12 cellular contexts compared by ENCODE assay signal in genomic region chr6:34679552-34680255, GRCh38. TPM values are rescaled to one million over a fixed set of nuclear protein-coding genes. Genes with fewer than 3 reads are reported as not detected.
DNase-seq lines count a peak whose midpoint lies in the region; ATAC-seq and TF ChIP-seq lines count a peak whose summit lies in the region.
"Had no signal": no experiment of that assay in that cellular context is flagged by ENCODE, and none has a peak within 500 bp of the region (broad histone marks: within the 10 kb centered on the region; RNA-seq: fewer than 3 reads in every experiment).

No MANE protein-coding gene starts in this region.

- peaks cover 83% of the 10 kb centered on the region for H3K79me2 ChIP-seq in mammary epithelial cell (ENCODE audit: insufficient read depth, low read length)

- H2AFZ ChIP-seq in mammary epithelial cell (ENCODE audit: low read depth, low read length): no peak overlapping the region

- H3K9ac ChIP-seq in mammary epithelial cell (ENCODE audit: insufficient read depth, low read length): no peak overlapping the region

- H3K36me3 ChIP-seq in mammary epithelial cell (ENCODE audit: insufficient read depth, low read length) (no peaks in the 10 kb centered on the region), lower lobe of right lung (no peaks in the 10 kb centered on the region), upper lobe of right lung (no peaks in the 10 kb centered on the region)

- intact Hi-C loops in MCF 10A (cut with micrococcal nuclease) (no loop called here), mammary epithelial cell (cut with micrococcal nuclease) (no loop called here), lower lobe of right lung (cut with DNase I) (no loop called here), upper lobe of right lung (cut with DNase I) (no loop called here)

- H3K27ac ChIP-seq in mammary epithelial cell (ENCODE audit: insufficient read depth, low read depth, low read length) (no peak overlapping the region), lower lobe of right lung (peak overlapping the region; percentile 39), upper lobe of right lung (peak overlapping the region; percentile 62)

- no peak overlapping the region for H3K4me2 ChIP-seq in mammary epithelial cell (ENCODE audit: insufficient read depth, low read depth, low read length)

- POLR2A ChIA-PET in MCF 10A (lab: Yijun Ruan, JAX): interaction anchor here (0.6 kb wide), 2 partner anchors 23 to 69 kb away, joined by 3 read pairs; no protein-coding TSS in a partner anchor

- H3K9me3 ChIP-seq in mammary epithelial cell (replicated peaks; ENCODE audit: insufficient read depth, low read length) (no peaks in the 10 kb centered on the region), lower lobe of right lung (no peaks in the 10 kb centered on the region), upper lobe of right lung (no peaks in the 10 kb centered on the region)

- H3K4me3 ChIP-seq in mammary epithelial cell (replicated peaks in 1 of 3; ENCODE audit: insufficient read depth in 1 of 3, low read depth in 2 of 3, low read length in 3 of 3) (no peak overlapping the region), lower lobe of right lung (no peak overlapping the region), upper lobe of right lung (no peak overlapping the region)

- ATAC-seq in lower lobe of right lung: peak; percentile 47 to 68
- ATAC-seq in upper lobe of right lung: peak; percentile 52
- ATAC-seq in HG02763 (IDR thresholded peaks at IDR 0.05; ENCODE audit: unreplicated experiment): no peak
- no peak for ATAC-seq in HG02623 (IDR thresholded peaks at IDR 0.05; ENCODE audit: unreplicated experiment)

- H3K9me3 Mint-ChIP-seq in MCF 10A (ENCODE audit: unreplicated experiment): no peaks in the 10 kb centered on the region

- TF ChIP-seq CTCF in MCF 10A (IDR thresholded peaks at IDR 0.05; ENCODE audit: unreplicated experiment) (no peak), mammary epithelial cell (conservative IDR thresholded peaks at IDR 0.05 in 1 of 2, IDR thresholded peaks at IDR 0.05 in 1 of 2; ENCODE audit: extremely low read depth in 1 of 2, insufficient read depth in 1 of 2, low read depth in 1 of 2, low read length in 2 of 2) (no peak), lower lobe of right lung (IDR thresholded peaks at IDR 0.05) (no peak), upper lobe of right lung (IDR thresholded peaks at IDR 0.05) (no peak)

- no peaks in the 10 kb centered on the region for H4K20me1 ChIP-seq in mammary epithelial cell (ENCODE audit: insufficient read depth, low read length)

- H3K4me1 Mint-ChIP-seq in MCF 10A (ENCODE audit: insufficient read depth, unreplicated experiment): peaks cover 19% of the 10 kb centered on the region

- CTCF ChIA-PET in MCF 10A (lab: Yijun Ruan, JAX): no interaction called here
- CTCF ChIA-PET in mammary epithelial cell (lab: Charles Lee; ENCODE audit: low non-redundant PET): no interaction called here

- peaks cover 19% of the 10 kb centered on the region for H3K36me3 Mint-ChIP-seq in MCF 10A (ENCODE audit: insufficient read depth, unreplicated experiment)

- WGBS in mammary epithelial cell (ENCODE audit: low coverage, missing lambda C conversion rate): 92% methylated on average over 1 of the region's 1 CpG

- H3K4me3 Mint-ChIP-seq in MCF 10A (ENCODE audit: unreplicated experiment): peak overlapping the region; percentile 35

- no peaks in the 10 kb centered on the region for H3K27me3 Mint-ChIP-seq in MCF 10A (ENCODE audit: insufficient read depth, unreplicated experiment)

- H3K4me1 ChIP-seq in mammary epithelial cell (ENCODE audit: insufficient read depth, low read length): peaks cover 11% of the 10 kb centered on the region
- peaks cover 33% of the 10 kb centered on the region for H3K4me1 ChIP-seq in lower lobe of right lung
- peaks cover 24% of the 10 kb centered on the region for H3K4me1 ChIP-seq in upper lobe of right lung

- in situ Hi-C loops in mammary epithelial cell (cut with MboI; ENCODE audit: low sequenced_read_pairs in 2 of 2): no loop called here

- H3K27ac Mint-ChIP-seq in MCF 10A (ENCODE audit: low read depth, unreplicated experiment): peak overlapping the region; percentile 63

- dilution Hi-C loops in mammary epithelial cell (cut with HindIII; ENCODE audit: low sequenced_read_pairs): no loop called here

- no TSS peak for BruUV-seq in MCF 10A (replicated peaks; lab: Mats Ljungman, UMichigan)
- no TSS peak for BruUV-seq in mammary epithelial cell (replicated peaks; lab: Mats Ljungman, UMichigan)

- H3K27me3 ChIP-seq in mammary epithelial cell (ENCODE audit: insufficient read depth, low read length) (no peaks in the 10 kb centered on the region), lower lobe of right lung (ENCODE audit: low read depth) (no peaks in the 10 kb centered on the region), upper lobe of right lung (no peaks in the 10 kb centered on the region)

- no peak for DNase-seq in MCF 10A (ENCODE audit: unreplicated experiment)
- DNase-seq in mammary epithelial cell: no peak
- peak; percentile 19 for DNase-seq in RPMI7951 (ENCODE audit: low read depth)
- DNase-seq in lower lobe of right lung: no peak
- no peak for DNase-seq in upper lobe of right lung
- DNase-seq in activated naive CD4-positive, alpha-beta T cell treated with Interleukin-2 at 50 U/mL for 16 hours: no peak
- DNase-seq: NCI-H1092 treated with DMSO at 0.1 percent for 48 hours; NCI-H526; stimulated activated CD4-positive, alpha-beta T cell treated with anti-CD3 and anti-CD28 coated beads, Interleukin-12 subunit alpha, Interleukin-12 subunit beta, amount 100 ng/mL, for 4 hours; stimulated activated CD8-positive, alpha-beta memory T cell treated with anti-CD3 and anti-CD28 coated beads, Interleukin-4, amount 100 ng/mL, for 48 hours had no signal

RNA-seq across cellular contexts. Expression of gene ILRUN, which starts 16.9 kb away (rescaled TPM):
- total RNA-seq in MCF 10A (2022) (49.2 and 50.8 TPM in 2 replicates), mammary epithelial cell (10 to 100 TPM; 40.0 to 67.3 TPM), lower lobe of right lung (90.3 TPM), upper lobe of right lung (101 TPM)
- polyA plus RNA-seq in mammary epithelial cell: 38.9 TPM
- 84.7 TPM for polyA minus RNA-seq in mammary epithelial cell
- 33.9 and 36.8 TPM in 2 replicates for total RNA-seq in RPMI7951 (2014; rRNA removed; shearing (Covaris generic))

Comparison
In these comparisons a context has a peak if more than half of its experiments do, and no peak if none do; other contexts are left out.
1. ATAC-seq: peak in lower lobe of right lung (2 of 2) and upper lobe of right lung (single experiment); none in HG02763 (single experiment) and HG02623 (single experiment).